Comparison of ENCODE assay signal across 10 cellular contexts in genomic region chr10:22648547-22648961, GRCh38.
A peak's percentile ranks its signal among the peaks of the same experiment; 100 is the strongest.
DNase-seq lines count a peak whose midpoint lies in the region; ATAC-seq and TF ChIP-seq lines count a peak whose summit lies in the region.
"Had no signal": no experiment of that assay in that cellular context is flagged by ENCODE, and none has a peak within 500 bp of the region (broad histone marks: within the 10 kb centered on the region; RNA-seq: fewer than 3 reads in every experiment).

No MANE protein-coding gene starts in this region.

- H3K4me3 ChIP-seq in choroid plexus epithelial cell (ENCODE audit: low read depth, low read length), result no peak overlapping the region
- H3K4me3 ChIP-seq in skin epidermis, result no peak overlapping the region

- no peak for DNase-seq in activated CD4-positive, alpha-beta T cell treated with anti-CD3 and anti-CD28 coated beads for 36 hours
- no peak for DNase-seq in activated CD4-positive, alpha-beta T cell treated with anti-CD3 and anti-CD28 coated beads, Interleukin-2, amount 50 U/mL, for 1 hour
- DNase-seq in choroid plexus epithelial cell (ENCODE audit: low read depth) (peak; percentile 69), NCI-H187 treated with DMSO at 0.1 percent for 48 hours (lab: John Stamatoyannopoulos, UW) (no peak)
- DNase-seq in NK-92 treated with Interleukin-12 subunit alpha and Interleukin-12 subunit beta, amount 100 ng/mL, for 24 hours (lab: John Stamatoyannopoulos, UW), result no peak
- DNase-seq: NCI-H524 had no signal

- CTCF ChIA-PET in activated CD4-positive, alpha-beta T cell treated with anti-CD3 and anti-CD28 coated beads for 36 hours (lab: Charles Lee), result interaction anchor here (0.7 to 1.8 kb wide), 6 partner anchors 8 to 19 kb away, joined by 3 to 11 read pairs (median 3); no protein-coding TSS in a partner anchor

- intact Hi-C loops in activated CD4-positive, alpha-beta T cell treated with anti-CD3 and anti-CD28 coated beads for 36 hours (cut with DNase I, micrococcal nuclease), result loop anchor here (2.0 to 5.0 kb wide), 2 partner anchors 36 to 38 kb away; no protein-coding TSS in a partner anchor

- peak overlapping the region; percentile 49 for H3K4me3 Mint-ChIP-seq in activated CD4-positive, alpha-beta T cell treated with anti-CD3 and anti-CD28 coated beads for 36 hours

- H3K9me3 Mint-ChIP-seq in activated CD4-positive, alpha-beta T cell treated with anti-CD3 and anti-CD28 coated beads for 36 hours (ENCODE audit: low read depth), result no peaks in the 10 kb centered on the region

- H3K4me1 Mint-ChIP-seq in activated CD4-positive, alpha-beta T cell treated with anti-CD3 and anti-CD28 coated beads for 36 hours, result peaks cover 90% of the 10 kb centered on the region

- H3K27me3 Mint-ChIP-seq in activated CD4-positive, alpha-beta T cell treated with anti-CD3 and anti-CD28 coated beads for 36 hours, result no peaks in the 10 kb centered on the region

- peak; percentile 8 for ATAC-seq in activated CD4-positive, alpha-beta T cell treated with anti-CD3 and anti-CD28 coated beads for 36 hours
- ATAC-seq in HG03196 (IDR thresholded peaks at IDR 0.05; ENCODE audit: unreplicated experiment) (peak; percentile 33), GM19395 (IDR thresholded peaks at IDR 0.05; ENCODE audit: unreplicated experiment) (no peak)

- no peak for TF ChIP-seq CTCF in choroid plexus epithelial cell (conservative IDR thresholded peaks at IDR 0.05; ENCODE audit: low read depth, low read length)

- POLR2A ChIA-PET in activated CD4-positive, alpha-beta T cell treated with anti-CD3 and anti-CD28 coated beads for 36 hours (lab: Charles Lee), result interaction anchor here (1.2 to 2.4 kb wide), 5 partner anchors 9 to 64 kb away, joined by 3 to 8 read pairs (median 5); no protein-coding TSS in a partner anchor

- H3K36me3 Mint-ChIP-seq in activated CD4-positive, alpha-beta T cell treated with anti-CD3 and anti-CD28 coated beads for 36 hours (ENCODE audit: low read depth), result peaks cover 25% of the 10 kb centered on the region

- peak overlapping the region; percentile 93 for H3K27ac Mint-ChIP-seq in activated CD4-positive, alpha-beta T cell treated with anti-CD3 and anti-CD28 coated beads for 36 hours

- H3K27ac ChIP-seq in skin epidermis, result peak overlapping the region in 12 of 21 experiments; percentile 1 to 86 (median 58)
- H3K27ac ChIP-seq: C4-2B had no signal
